ENCODE assay signal across 23 cellular contexts in the genomic region with DNA sequence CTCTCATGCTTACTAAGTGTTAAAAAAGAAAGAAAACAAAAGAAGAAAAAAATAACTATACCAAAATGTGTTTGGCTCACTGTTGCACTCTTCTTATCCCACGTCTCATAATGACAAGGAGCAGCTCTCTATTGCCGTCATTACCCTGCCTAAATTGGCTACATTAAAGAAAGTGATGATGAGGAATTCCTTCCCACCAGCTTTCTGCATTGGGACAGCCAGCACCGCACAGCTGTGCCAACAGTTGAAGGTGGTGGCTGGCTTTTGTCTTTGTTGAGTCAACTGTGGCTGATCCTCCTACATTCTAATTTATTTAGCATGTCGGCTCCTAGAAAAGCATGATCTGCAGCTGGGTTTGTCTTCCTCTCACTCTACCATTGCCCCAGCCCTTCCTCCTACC.
DNase-seq lines count a peak whose midpoint lies in the region; ATAC-seq, FAIRE-seq and TF ChIP-seq lines count a peak whose summit lies in the region.
"Had no signal": no experiment of that assay in that cellular context is flagged by ENCODE, and none has a peak within 500 bp of the region (broad histone marks: within the 10 kb centered on the region; RNA-seq: fewer than 3 reads in every experiment).

No MANE protein-coding gene starts in this region.

- no peak overlapping the region for H3K9ac ChIP-seq in BLaER1 treated with 17β-estradiol and CSF1 and Interleukin-3, amounts not matched to agents 10 nM and 100 nM
- H3K9ac ChIP-seq in Loucy (ENCODE audit: low read depth, low read length, poor library complexity, severe bottlenecking) (peak overlapping the region; percentile 31), GM12878 (ENCODE audit: control insufficient read depth, insufficient read depth, low read length) (no peak overlapping the region), MM.1S (ENCODE audit: low read length) (no peak overlapping the region)

- SMC1A ChIA-PET in GM12878 (lab: Charles Lee; ENCODE audit: uncharacterized antibody, unreplicated experiment) = interaction anchor here (1.2 kb wide), 1 partner anchor 17 kb away, joined by 3 read pairs; no protein-coding TSS in a partner anchor

- BruUV-seq in GM12878 (replicated peaks; lab: Mats Ljungman, UMichigan) = TSS peak; percentile 31

- ATAC-seq in GM12878 = no peak
- ATAC-seq: HepG2 had no signal

- no peaks in the 10 kb centered on the region; a peak in 1 of 22 replicates for H3K9me3 ChIP-seq in BLaER1 treated with 17β-estradiol and CSF1 and Interleukin-3, amounts not matched to agents 10 nM and 100 nM (replicated peaks in 1 of 11)
- H3K9me3 ChIP-seq in Loucy (ENCODE audit: insufficient read depth, low read depth, low read length) = no peaks in the 10 kb centered on the region
- H3K9me3 ChIP-seq in GM12878 (replicated peaks; ENCODE audit: control insufficient read depth, insufficient read depth, low read length) = no peaks in the 10 kb centered on the region
- no peaks in the 10 kb centered on the region for H3K9me3 ChIP-seq in MM.1S (replicated peaks; ENCODE audit: insufficient read depth, low read length)
- no peaks in the 10 kb centered on the region for H3K9me3 ChIP-seq in HAP-1
- H3K9me3 ChIP-seq: thyroid gland had no signal

- H2AFZ ChIP-seq in Loucy (ENCODE audit: low read length) (peak overlapping the region; percentile 69), GM12878 (ENCODE audit: control insufficient read depth, low read depth, low read length) (no peak overlapping the region), MM.1S (ENCODE audit: low read length) (no peak overlapping the region)

- no peak for TF ChIP-seq POLR2A in GM12878 (IDR thresholded peaks at IDR 0.05; ENCODE audit: low read depth, low read length)

- H3K27me3 ChIP-seq in BLaER1 treated with 17β-estradiol and CSF1 and Interleukin-3, amounts not matched to agents 10 nM and 100 nM = peaks cover 0 to 55% (median 0%) of the 10 kb centered on the region in 11 experiments; a peak in 4 of 22 replicates
- H3K27me3 ChIP-seq in Loucy (ENCODE audit: insufficient read depth, low read length, poor library complexity, severe bottlenecking) (no peaks in the 10 kb centered on the region), GM12878 (replicated peaks in 1 of 2; ENCODE audit: control insufficient read depth in 2 of 2, insufficient read depth in 2 of 2, low read length in 1 of 2) (no peaks in the 10 kb centered on the region), MM.1S (replicated peaks; ENCODE audit: insufficient read depth, low read length) (no peaks in the 10 kb centered on the region), HAP-1 (ENCODE audit: low read depth) (no peaks in the 10 kb centered on the region)
- H3K27me3 ChIP-seq: brain microvascular endothelial cell, thyroid gland had no signal

- no peaks in the 10 kb centered on the region for H3K9me3 Mint-ChIP-seq in activated naive CD4-positive, alpha-beta T cell treated with anti-CD3 and anti-CD28 coated beads for 36 hours
- H3K9me3 Mint-ChIP-seq: activated CD4-positive, alpha-beta T cell treated with anti-CD3 and anti-CD28 coated beads, Interleukin-2, amount 10 ng/mL, durations not matched to agents 7 days and 5 days; HFFc6 had no signal

- peaks cover 0 to 17% (median 0%) of the 10 kb centered on the region in 11 experiments; a peak in 2 of 22 replicates for H4K20me1 ChIP-seq in BLaER1 treated with 17β-estradiol and CSF1 and Interleukin-3, amounts not matched to agents 10 nM and 100 nM
- H4K20me1 ChIP-seq in Loucy (ENCODE audit: insufficient read depth, low read length, poor library complexity, severe bottlenecking) = no peaks in the 10 kb centered on the region
- no peaks in the 10 kb centered on the region for H4K20me1 ChIP-seq in GM12878 (ENCODE audit: control insufficient read depth, insufficient read depth)
- no peaks in the 10 kb centered on the region for H4K20me1 ChIP-seq in MM.1S (ENCODE audit: insufficient read depth, low read length)

- in situ Hi-C loops in GM12878 (cut with MboI) = no loop called here
- in situ Hi-C loops in HAP-1 (cut with MboI; ENCODE audit: low sequenced_read_pairs) = no loop called here

- peaks cover 30 to 45% (median 36%) of the 10 kb centered on the region in 10 experiments for H3K4me1 ChIP-seq in BLaER1 treated with 17β-estradiol and CSF1 and Interleukin-3, amounts not matched to agents 10 nM and 100 nM
- H3K4me1 ChIP-seq in Loucy (ENCODE audit: insufficient read depth, low read length, poor library complexity, severe bottlenecking) (peaks cover 54% of the 10 kb centered on the region), GM12878 (ENCODE audit: control insufficient read depth, insufficient read depth, low read length) (peaks cover 5% of the 10 kb centered on the region; the same call in 1 of the 2 replicates), MM.1S (ENCODE audit: low read length) (peaks cover 15% of the 10 kb centered on the region), HAP-1 (no peaks in the 10 kb centered on the region)
- H3K4me1 ChIP-seq: thyroid gland had no signal

- no peak for TF ChIP-seq EP300 in GM12878 (IDR thresholded peaks at IDR 0.05; ENCODE audit: borderline replicate concordance in 1 of 2, control insufficient read depth in 1 of 2, low read depth in 2 of 2, low read length in 2 of 2)

- FAIRE-seq in GM12878 (lab: Jason Lieb, UNC) = no peak
- FAIRE-seq: GM19239, HepG2 had no signal

- H3K36me3 Mint-ChIP-seq in activated naive CD4-positive, alpha-beta T cell treated with anti-CD3 and anti-CD28 coated beads for 36 hours (ENCODE audit: low read depth) = no peaks in the 10 kb centered on the region

- no peak for DNase-seq in GM12878 (ENCODE audit: low read depth, low spot score)
- peak; percentile 50 for DNase-seq in myocyte (ENCODE audit: low read depth)
- DNase-seq in MM.1S = no peak
- DNase-seq in activated naive CD4-positive, alpha-beta T cell treated with anti-CD3 and anti-CD28 coated beads for 36 hours = no peak
- no peak for DNase-seq in HAP-1 (ENCODE audit: low spot score in 2 of 2)
- DNase-seq in HPDE6-E6E7 (ENCODE audit: extremely low spot score) = no peak
- DNase-seq: activated CD4-positive, alpha-beta T cell treated with anti-CD3 and anti-CD28 coated beads, Interleukin-2, amount 10 ng/mL, durations not matched to agents 7 days and 5 days; activated naive CD4-positive, alpha-beta T cell treated with anti-CD3 and anti-CD28 coated beads, Interleukin-2, amount 50 U/mL, for 16 hours; activated T-cell treated with anti-CD3 and anti-CD28 coated beads for 4 hours; brain microvascular endothelial cell; DMS79; HFFc6; mesendoderm; NCI-H1048; NCI-H446 treated with DMSO at 0.1 percent for 48 hours; OCI-M1; thyroid gland had no signal

- 63% methylated on average over 4 of the region's 4 CpGs for WGBS in GM12878 (ENCODE audit: insufficient coverage, insufficient replicate concordance, low lambda C conversion rate, missing lambda C conversion rate)

- no peak overlapping the region for H3K27ac ChIP-seq in BLaER1 treated with 17β-estradiol and CSF1 and Interleukin-3, amounts not matched to agents 10 nM and 100 nM
- H3K27ac ChIP-seq in GM12878 (ENCODE audit: control insufficient read depth, insufficient read depth) = no peak overlapping the region
- H3K27ac ChIP-seq in MM.1S (ENCODE audit: low read length) = no peak overlapping the region
- H3K27ac ChIP-seq: brain microvascular endothelial cell, SK-N-MC, thyroid gland had no signal

- TF ChIP-seq CTCF in Loucy (conservative IDR thresholded peaks at IDR 0.05; ENCODE audit: low read length) (no peak), GM12878 (IDR thresholded peaks at IDR 0.05 in 2 of 3, conservative IDR thresholded peaks at IDR 0.05 in 1 of 3; ENCODE audit: control insufficient read depth in 2 of 3, extremely low read depth in 1 of 3, insufficient read depth in 1 of 3, low read depth in 3 of 3, low read length in 3 of 3) (no peak), MM.1S (IDR thresholded peaks at IDR 0.05; ENCODE audit: low read length) (no peak)

- CTCF ChIA-PET in GM12878 (lab: Yijun Ruan, JAX) = interaction anchor here (1.5 kb wide), 1 partner anchor 12 kb away, joined by 4 read pairs; no protein-coding TSS in a partner anchor
- CTCF ChIA-PET in activated naive CD4-positive, alpha-beta T cell treated with anti-CD3 and anti-CD28 coated beads for 36 hours (lab: Charles Lee) = no interaction called here

- RAD21 ChIA-PET in GM12878 (lab: Charles Lee; ENCODE audit: unreplicated experiment) = no interaction called here

- POLR2A ChIA-PET in GM12878 (lab: Charles Lee) = no interaction called here

- H3F3A ChIP-seq in Loucy (ENCODE audit: low read depth) = peaks cover 12% of the 10 kb centered on the region; the same call in 1 of the 2 replicates
- peaks cover 3% of the 10 kb centered on the region; the same call in 1 of the 2 replicates for H3F3A ChIP-seq in MM.1S (ENCODE audit: insufficient read depth, low read length)

- H3K4me3 Mint-ChIP-seq in activated naive CD4-positive, alpha-beta T cell treated with anti-CD3 and anti-CD28 coated beads for 36 hours = no peak overlapping the region
- H3K4me3 Mint-ChIP-seq: activated CD4-positive, alpha-beta T cell treated with anti-CD3 and anti-CD28 coated beads, Interleukin-2, amount 10 ng/mL, durations not matched to agents 7 days and 5 days; B cell; HFFc6 had no signal

- H3K9me2 ChIP-seq in Loucy (replicated peaks; ENCODE audit: low read depth, low read length) = no peaks in the 10 kb centered on the region
- H3K9me2 ChIP-seq in MM.1S (replicated peaks; ENCODE audit: insufficient read depth, low read length) = no peaks in the 10 kb centered on the region

- H3K36me3 ChIP-seq in BLaER1 treated with 17β-estradiol and CSF1 and Interleukin-3, amounts not matched to agents 10 nM and 100 nM = peaks cover 0 to 18% (median 0%) of the 10 kb centered on the region in 11 experiments; a peak in 1 of 22 replicates
- no peaks in the 10 kb centered on the region for H3K36me3 ChIP-seq in Loucy (ENCODE audit: insufficient read depth, low read length)
- H3K36me3 ChIP-seq in GM12878 (ENCODE audit: control insufficient read depth in 2 of 2, insufficient read depth in 2 of 2, low read length in 1 of 2) = no peaks in the 10 kb centered on the region
- H3K36me3 ChIP-seq in MM.1S (replicated peaks; ENCODE audit: insufficient read depth, low read length) = no peaks in the 10 kb centered on the region
- H3K36me3 ChIP-seq in HAP-1 (replicated peaks) = no peaks in the 10 kb centered on the region
- H3K36me3 ChIP-seq: brain microvascular endothelial cell, thyroid gland had no signal

- no peaks in the 10 kb centered on the region for H3K4me1 Mint-ChIP-seq in activated naive CD4-positive, alpha-beta T cell treated with anti-CD3 and anti-CD28 coated beads for 36 hours (ENCODE audit: low read depth)

- no peak for TF ChIP-seq RAD21 in GM12878 (IDR thresholded peaks at IDR 0.05; ENCODE audit: insufficient read depth, low read depth, low read length)

- no peak overlapping the region for H3K4me3 ChIP-seq in BLaER1 treated with 17β-estradiol and CSF1 and Interleukin-3, amounts not matched to agents 10 nM and 100 nM
- H3K4me3 ChIP-seq in Loucy (ENCODE audit: low read length, poor library complexity, severe bottlenecking) (no peak overlapping the region), GM12878 (no peak overlapping the region), MM.1S (ENCODE audit: low read length) (no peak overlapping the region), HAP-1 (no peak overlapping the region)
- H3K4me3 ChIP-seq: thyroid gland had no signal

- intact Hi-C loops in GM12878 (cut with micrococcal nuclease; ENCODE audit: unreplicated experiment) = no loop called here
- intact Hi-C loops in activated naive CD4-positive, alpha-beta T cell treated with anti-CD3 and anti-CD28 coated beads for 36 hours (cut with micrococcal nuclease) = no loop called here

- peak overlapping the region in 8 of 11 experiments; percentile 14 to 54 (median 34); a peak in 9 of 22 replicates for H3K4me2 ChIP-seq in BLaER1 treated with 17β-estradiol and CSF1 and Interleukin-3, amounts not matched to agents 10 nM and 100 nM
- H3K4me2 ChIP-seq in Loucy (ENCODE audit: low read depth, low read length, poor library complexity, severe bottlenecking) (peak overlapping the region; percentile 50), GM12878 (ENCODE audit: control insufficient read depth, insufficient read depth) (no peak overlapping the region), MM.1S (ENCODE audit: low read depth, low read length) (no peak overlapping the region)

- peaks cover 6% of the 10 kb centered on the region for H3K27me3 Mint-ChIP-seq in activated naive CD4-positive, alpha-beta T cell treated with anti-CD3 and anti-CD28 coated beads for 36 hours (ENCODE audit: low read depth)
- H3K27me3 Mint-ChIP-seq: activated CD4-positive, alpha-beta T cell treated with anti-CD3 and anti-CD28 coated beads, Interleukin-2, amount 10 ng/mL, durations not matched to agents 7 days and 5 days; B cell had no signal

- no peaks in the 10 kb centered on the region for H3K79me2 ChIP-seq in Loucy (ENCODE audit: insufficient read depth, low read length)
- no peaks in the 10 kb centered on the region for H3K79me2 ChIP-seq in GM12878 (ENCODE audit: control insufficient read depth, insufficient read depth, low read length)
- H3K79me2 ChIP-seq in MM.1S (ENCODE audit: low read length) = no peaks in the 10 kb centered on the region

- no peak overlapping the region for H3K27ac Mint-ChIP-seq in activated naive CD4-positive, alpha-beta T cell treated with anti-CD3 and anti-CD28 coated beads for 36 hours
- H3K27ac Mint-ChIP-seq: activated CD4-positive, alpha-beta T cell treated with anti-CD3 and anti-CD28 coated beads, Interleukin-2, amount 10 ng/mL, durations not matched to agents 7 days and 5 days; B cell; HFFc6 had no signal

Comparison
In these comparisons a context has a peak if more than half of its experiments do, and no peak if none do; other contexts are left out.
1. H3K4me2 ChIP-seq: peak in BLaER1 treated with 17β-estradiol and CSF1 and Interleukin-3, amounts not matched to agents 10 nM and 100 nM (8 of 11) and Loucy (single experiment); none in GM12878 (single experiment) and MM.1S (single experiment).